ENCODE assay signal across 8 cellular contexts in the genomic region with DNA sequence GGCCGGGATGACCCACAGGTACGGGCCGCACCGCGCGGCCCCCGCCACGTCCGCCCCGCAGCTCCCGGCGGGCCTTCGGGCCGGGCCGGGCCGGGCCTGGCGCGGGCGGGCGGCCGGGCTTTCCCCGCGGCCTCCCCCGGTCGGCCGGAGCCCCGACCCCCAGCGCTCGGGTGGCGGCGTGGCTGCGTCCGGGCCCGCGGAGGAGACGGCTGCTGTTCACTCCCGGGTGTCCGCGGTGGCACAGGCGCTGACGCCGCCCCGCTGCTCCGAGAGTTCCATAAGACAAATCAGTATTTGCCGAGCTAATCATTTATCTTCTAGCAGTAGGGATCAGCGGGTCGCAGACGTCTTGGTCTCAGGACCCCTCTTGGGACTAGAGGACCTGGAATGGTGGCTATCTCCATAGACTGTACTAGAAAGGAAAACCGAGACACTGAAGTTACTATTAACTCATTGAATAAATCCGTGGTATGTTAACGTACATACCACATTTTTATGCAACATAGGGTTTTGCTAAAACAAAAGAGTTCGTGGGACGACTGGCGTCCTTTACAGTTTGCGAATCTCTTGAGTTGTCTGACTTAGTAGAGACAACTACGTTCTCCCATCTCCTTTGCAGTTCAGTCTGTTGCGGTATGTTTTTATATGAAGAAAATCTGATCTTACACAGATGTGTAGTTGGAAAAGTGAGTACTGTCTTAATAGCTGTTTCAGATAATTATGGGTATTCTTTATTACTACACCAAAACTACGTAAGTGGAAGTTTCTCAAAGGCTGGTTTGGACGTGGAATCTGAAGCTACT. TPM values are rescaled to one million over a fixed set of nuclear protein-coding genes. Genes with fewer than 3 reads are reported as not detected.
A peak's percentile ranks its signal among the peaks of the same experiment; 100 is the strongest.
DNase-seq lines count a peak whose midpoint lies in the region; ATAC-seq, FAIRE-seq and TF ChIP-seq lines count a peak whose summit lies in the region.

No MANE protein-coding gene starts in this region.

- peak overlapping the region; percentile 94 for H3K4me3 Mint-ChIP-seq in progenitor cell of endocrine pancreas (ENCODE audit: low read depth)

- TF ChIP-seq CTCF in left ventricle myocardium inferior (IDR thresholded peaks at IDR 0.05; ENCODE audit: borderline replicate concordance) (no peak), progenitor cell of endocrine pancreas (IDR thresholded peaks at IDR 0.05; ENCODE audit: unreplicated experiment) (no peak)

- H3K4me1 Mint-ChIP-seq in progenitor cell of endocrine pancreas (ENCODE audit: low read depth): peaks cover 42% of the 10 kb centered on the region

- FAIRE-seq in RCC 7860 (lab: Jason Lieb, UNC): no peak

- H3K36me3 Mint-ChIP-seq in activated naive CD4-positive, alpha-beta T cell treated with anti-CD3 and anti-CD28 coated beads, Interleukin-2, amount 50 U/mL, for 72 hours: peaks cover 6% of the 10 kb centered on the region in 2 donors
- H3K36me3 Mint-ChIP-seq in progenitor cell of endocrine pancreas (ENCODE audit: insufficient read depth): no peaks in the 10 kb centered on the region

- no peaks in the 10 kb centered on the region for H3K9me3 Mint-ChIP-seq in activated naive CD4-positive, alpha-beta T cell treated with anti-CD3 and anti-CD28 coated beads, Interleukin-2, amount 50 U/mL, for 72 hours
- no peaks in the 10 kb centered on the region for H3K9me3 Mint-ChIP-seq in progenitor cell of endocrine pancreas (ENCODE audit: low read depth)

- DNase-seq in C1 segment of cervical spinal cord (lab: John Stamatoyannopoulos, UW) (peak in 11 of 14 donors; percentile 21 to 75 (median 53)), GM19238 (ENCODE audit: insufficient read length, low spot score) (peak; percentile 42), RCC 7860 (ENCODE audit: low spot score) (peak; percentile 41), left ventricle myocardium inferior (peak; percentile 46), progenitor cell of endocrine pancreas (ENCODE audit: low spot score, unreplicated experiment) (peak; percentile 34), NCI-H2196 treated with DMSO at 0.1 percent for 48 hours (lab: John Stamatoyannopoulos, UW; ENCODE audit: unreplicated experiment) (no peak)
- peak in 1 of 2 donors; percentile 57 for DNase-seq in activated naive CD4-positive, alpha-beta T cell treated with anti-CD3 and anti-CD28 coated beads, Interleukin-2, amount 50 U/mL, for 72 hours (ENCODE audit: low spot score in 2 of 2)

- no peaks in the 10 kb centered on the region for H3K27me3 ChIP-seq in left ventricle myocardium inferior (ENCODE audit: low read depth)

- H3K27ac ChIP-seq in left ventricle myocardium inferior (replicated peaks): peak overlapping the region; percentile 91

- peak overlapping the region; percentile 65 to 77 for H3K27ac Mint-ChIP-seq in activated naive CD4-positive, alpha-beta T cell treated with anti-CD3 and anti-CD28 coated beads, Interleukin-2, amount 50 U/mL, for 72 hours
- H3K27ac Mint-ChIP-seq in progenitor cell of endocrine pancreas: peak overlapping the region; percentile 96

- peak; percentile 51 for ATAC-seq in HG03354 (IDR thresholded peaks at IDR 0.05; ENCODE audit: poor library complexity, severe bottlenecking, unreplicated experiment)
- no peak for ATAC-seq in activated naive CD4-positive, alpha-beta T cell treated with anti-CD3 and anti-CD28 coated beads, Interleukin-2, amount 50 U/mL, for 72 hours

- H3K9me3 ChIP-seq in left ventricle myocardium inferior (replicated peaks): no peaks in the 10 kb centered on the region

- no peaks in the 10 kb centered on the region for H3K27me3 Mint-ChIP-seq in progenitor cell of endocrine pancreas

- H3K4me1 ChIP-seq in left ventricle myocardium inferior: peaks cover 43% of the 10 kb centered on the region

- H3K36me3 ChIP-seq in left ventricle myocardium inferior: no peaks in the 10 kb centered on the region

- H3K4me3 ChIP-seq in left ventricle myocardium inferior: peak overlapping the region; percentile 77

- intact Hi-C loops in left ventricle myocardium inferior (cut with micrococcal nuclease): loop anchor here (10.0 kb wide), 1 partner anchor 50 kb away; no protein-coding TSS in a partner anchor

RNA-seq across cellular contexts. Expression of a gene that starts 0.5 kb away (rescaled TPM):
- total RNA-seq in activated naive CD4-positive, alpha-beta T cell treated with anti-CD3 and anti-CD28 coated beads, Interleukin-2, amount 50 U/mL, for 72 hours: 10 to 100 TPM; 35.6 to 86.5 TPM
- total RNA-seq in left ventricle myocardium inferior (77.0 TPM), progenitor cell of endocrine pancreas (35.6 and 37.7 TPM in 2 replicates)
